19 cellular contexts compared by ENCODE assay signal in the genomic region with DNA sequence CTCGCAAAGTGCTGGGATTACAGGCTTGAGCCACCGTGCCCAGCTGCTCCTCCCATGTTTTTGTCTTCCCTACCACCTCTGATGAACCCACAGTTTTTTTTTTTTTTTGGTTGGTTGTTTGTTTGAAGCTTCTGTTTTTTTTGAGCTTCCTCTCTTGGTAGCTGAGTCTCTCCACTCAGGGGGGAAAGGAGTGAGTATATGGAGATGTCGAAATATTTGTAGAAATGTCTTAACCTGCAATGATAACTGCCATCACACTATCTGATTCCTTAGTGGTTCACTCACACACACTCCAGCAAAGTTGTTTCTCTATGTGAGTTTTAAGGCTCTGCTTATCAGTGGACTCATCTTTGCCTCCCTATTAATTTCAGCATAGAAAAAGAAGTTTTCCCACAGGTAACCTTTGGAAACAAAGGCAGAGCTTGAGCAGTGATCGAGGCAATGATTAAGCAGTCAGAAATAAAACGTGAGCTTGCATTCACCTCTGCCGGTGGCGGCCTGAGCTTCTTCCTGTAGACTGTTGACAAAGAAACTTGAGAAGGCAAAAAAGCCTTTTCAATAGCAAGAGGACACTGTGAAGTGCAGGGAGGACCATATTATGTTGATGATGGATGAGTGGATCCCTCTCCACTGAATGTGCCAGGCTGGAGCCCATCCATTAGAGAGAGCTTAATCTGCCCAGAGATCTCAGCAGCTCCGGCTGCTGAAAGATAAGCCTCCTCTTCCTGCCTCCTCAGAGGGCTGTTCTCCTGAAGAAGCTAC. TPM values are rescaled to one million over a fixed set of nuclear protein-coding genes. Genes with fewer than 3 reads are reported as not detected.
DNase-seq lines count a peak whose midpoint lies in the region; ATAC-seq and TF ChIP-seq lines count a peak whose summit lies in the region.
"Had no signal": no experiment of that assay in that cellular context is flagged by ENCODE, and none has a peak within 500 bp of the region (broad histone marks: within the 10 kb centered on the region; RNA-seq: fewer than 3 reads in every experiment).

No MANE protein-coding gene starts in this region.

- no peak overlapping the region for H3K4me3 Mint-ChIP-seq in activated T-helper 17 cell treated with anti-CD3 and anti-CD28 coated beads, Interleukin-2, amount 50 U/mL, for 72 hours
- H3K4me3 Mint-ChIP-seq: stimulated activated effector memory CD8-positive, alpha-beta T cell treated with anti-CD3 and anti-CD28 coated beads, Interleukin-12 subunit alpha, Interleukin-12 subunit beta, amount 100 ng/mL, for 72 hours had no signal

- H3K4me1 ChIP-seq in uterus (no peaks in the 10 kb centered on the region), foreskin keratinocyte (no peaks in the 10 kb centered on the region)
- H3K4me1 ChIP-seq: heart left ventricle had no signal

- H3K27me3 ChIP-seq in uterus: no peaks in the 10 kb centered on the region
- no peaks in the 10 kb centered on the region for H3K27me3 ChIP-seq in foreskin keratinocyte

- H3K27ac ChIP-seq in uterus (no peak overlapping the region), foreskin keratinocyte (no peak overlapping the region)
- H3K27ac ChIP-seq: GM23248, heart left ventricle had no signal

- no peak overlapping the region for H3K27ac Mint-ChIP-seq in activated T-helper 17 cell treated with anti-CD3 and anti-CD28 coated beads, Interleukin-2, amount 50 U/mL, for 72 hours
- H3K27ac Mint-ChIP-seq: stimulated activated effector memory CD8-positive, alpha-beta T cell treated with anti-CD3 and anti-CD28 coated beads, Interleukin-12 subunit alpha, Interleukin-12 subunit beta, amount 100 ng/mL, for 72 hours had no signal

- H3K4me1 Mint-ChIP-seq in activated T-helper 17 cell treated with anti-CD3 and anti-CD28 coated beads, Interleukin-2, amount 50 U/mL, for 72 hours: no peaks in the 10 kb centered on the region
- H3K4me1 Mint-ChIP-seq: stimulated activated effector memory CD8-positive, alpha-beta T cell treated with anti-CD3 and anti-CD28 coated beads, Interleukin-12 subunit alpha, Interleukin-12 subunit beta, amount 100 ng/mL, for 72 hours had no signal

- H3K36me3 Mint-ChIP-seq in activated T-helper 17 cell treated with anti-CD3 and anti-CD28 coated beads, Interleukin-2, amount 50 U/mL, for 72 hours (ENCODE audit: low read depth): no peaks in the 10 kb centered on the region
- H3K36me3 Mint-ChIP-seq: stimulated activated effector memory CD8-positive, alpha-beta T cell treated with anti-CD3 and anti-CD28 coated beads, Interleukin-12 subunit alpha, Interleukin-12 subunit beta, amount 100 ng/mL, for 72 hours had no signal

- peak; percentile 97 for DNase-seq in DMS53 treated with DMSO at 0.1 percent for 48 hours (lab: John Stamatoyannopoulos, UW; ENCODE audit: unreplicated experiment)
- peak; percentile 78 for DNase-seq in NCI-H146 (lab: John Stamatoyannopoulos, UW)
- DNase-seq in NCI-H774 (lab: John Stamatoyannopoulos, UW): peak; percentile 54
- DNase-seq in epithelial cell of esophagus (ENCODE audit: low read depth): peak; percentile 26
- no peak for DNase-seq in GM19238 (ENCODE audit: insufficient read length, low spot score)
- DNase-seq in uterus: no peak
- no peak for DNase-seq in foreskin keratinocyte
- DNase-seq: activated CD4-positive, alpha-beta T cell treated with anti-CD3 and anti-CD28 coated beads for 4 hours; activated T-cell treated with anti-CD3 and anti-CD28 coated beads, Interleukin-2, amount 50 U/mL, for 1 hour; AML-193; amniotic stem cell; GM23248; heart left ventricle; KG1; stimulated activated CD4-positive, alpha-beta T cell treated with anti-CD3 and anti-CD28 coated beads, Interleukin-4, amount 100 ng/mL, for 1 hour had no signal

- H3K27me3 Mint-ChIP-seq in activated T-helper 17 cell treated with anti-CD3 and anti-CD28 coated beads, Interleukin-2, amount 50 U/mL, for 72 hours: peaks cover 15% of the 10 kb centered on the region

- no peaks in the 10 kb centered on the region for H3K9me3 Mint-ChIP-seq in activated T-helper 17 cell treated with anti-CD3 and anti-CD28 coated beads, Interleukin-2, amount 50 U/mL, for 72 hours
- H3K9me3 Mint-ChIP-seq: stimulated activated effector memory CD8-positive, alpha-beta T cell treated with anti-CD3 and anti-CD28 coated beads, Interleukin-12 subunit alpha, Interleukin-12 subunit beta, amount 100 ng/mL, for 72 hours had no signal

- intact Hi-C loops in uterus (cut with DNase I; ENCODE audit: low total_unique reads): no loop called here

- TF ChIP-seq CTCF in epithelial cell of esophagus (IDR thresholded peaks at IDR 0.05; ENCODE audit: insufficient read depth, low read depth, low read length, missing control alignments) (no peak), uterus (IDR thresholded peaks at IDR 0.05) (no peak), foreskin keratinocyte (conservative IDR thresholded peaks at IDR 0.05) (no peak)

- TF ChIP-seq POLR2A in uterus (IDR thresholded peaks at IDR 0.05): no peak

- no peak for ATAC-seq in foreskin keratinocyte
- ATAC-seq in activated T-helper 17 cell treated with anti-CD3 and anti-CD28 coated beads, Interleukin-2, amount 50 U/mL, for 72 hours (replicated peaks): no peak
- ATAC-seq: GM12878; heart left ventricle; stimulated activated effector memory CD8-positive, alpha-beta T cell treated with anti-CD3 and anti-CD28 coated beads, Interleukin-12 subunit alpha, Interleukin-12 subunit beta, amount 100 ng/mL, for 72 hours had no signal

- no peaks in the 10 kb centered on the region for H3K9me3 ChIP-seq in uterus
- H3K9me3 ChIP-seq: heart left ventricle had no signal

- H3K4me3 ChIP-seq in epithelial cell of esophagus (ENCODE audit: low read length) (no peak overlapping the region), uterus (no peak overlapping the region)
- H3K4me3 ChIP-seq: GM12878, GM23248, heart left ventricle had no signal

- H3K36me3 ChIP-seq in uterus: no peaks in the 10 kb centered on the region
- H3K36me3 ChIP-seq: heart left ventricle had no signal

RNA-seq across cellular contexts. Expression of gene RASSF10, which starts 29.0 kb away (rescaled TPM):
- total RNA-seq in uterus (1 to 10 TPM in 1 of 4 donors, under 1 TPM in 1, not detected in 2; 0.27 to 5.8 TPM), foreskin keratinocyte (1.2 and 3.6 TPM in 2 replicates)
- polyA plus RNA-seq in foreskin keratinocyte: 1.1 and 2.4 TPM in 2 replicates
- not detected for total RNA-seq in activated T-helper 17 cell treated with anti-CD3 and anti-CD28 coated beads, Interleukin-2, amount 50 U/mL, for 72 hours
- total RNA-seq: GM23248, myocyte had no signal
- polyA plus RNA-seq: GM23248 had no signal

Comparison
In these comparisons a context has a peak if more than half of its experiments do, and no peak if none do; other contexts are left out.
1. DNase-seq: peak in DMS53 treated with DMSO at 0.1 percent for 48 hours (single experiment), NCI-H146 (single experiment), NCI-H774 (single experiment) and epithelial cell of esophagus (single experiment); none in GM19238 (single experiment), uterus (0 of 2) and foreskin keratinocyte (0 of 2).